ENCODE assay signal across 8 cellular contexts in genomic region chr22:46402505-46402904, GRCh38.
"Had no signal": no experiment of that assay in that cellular context is flagged by ENCODE, and none has a peak within 500 bp of the region (broad histone marks: within the 10 kb centered on the region; RNA-seq: fewer than 3 reads in every experiment).

No MANE protein-coding gene starts in this region.

- H3K27ac Mint-ChIP-seq: GM23338, H9 had no signal

- H2AFZ ChIP-seq: GM23338 had no signal

- H3K4me1 Mint-ChIP-seq: GM23338, H9 had no signal

- H3K4me2 ChIP-seq: GM23338 had no signal

- FAIRE-seq: H1, H54, HTR-8/SVneo, K562 had no signal

- H3K4me3 ChIP-seq: GM23338, K562 had no signal

- H3K9me3 Mint-ChIP-seq: GM23338, H9 had no signal

- ATAC-seq: GM23338, K562 had no signal

- H3K4me3 Mint-ChIP-seq: GM23338, H9 had no signal

- DNase-seq: H9, HCEC 1CT, IMR-90 had no signal
